ENCODE assay signal across 8 cellular contexts in the genomic region with DNA sequence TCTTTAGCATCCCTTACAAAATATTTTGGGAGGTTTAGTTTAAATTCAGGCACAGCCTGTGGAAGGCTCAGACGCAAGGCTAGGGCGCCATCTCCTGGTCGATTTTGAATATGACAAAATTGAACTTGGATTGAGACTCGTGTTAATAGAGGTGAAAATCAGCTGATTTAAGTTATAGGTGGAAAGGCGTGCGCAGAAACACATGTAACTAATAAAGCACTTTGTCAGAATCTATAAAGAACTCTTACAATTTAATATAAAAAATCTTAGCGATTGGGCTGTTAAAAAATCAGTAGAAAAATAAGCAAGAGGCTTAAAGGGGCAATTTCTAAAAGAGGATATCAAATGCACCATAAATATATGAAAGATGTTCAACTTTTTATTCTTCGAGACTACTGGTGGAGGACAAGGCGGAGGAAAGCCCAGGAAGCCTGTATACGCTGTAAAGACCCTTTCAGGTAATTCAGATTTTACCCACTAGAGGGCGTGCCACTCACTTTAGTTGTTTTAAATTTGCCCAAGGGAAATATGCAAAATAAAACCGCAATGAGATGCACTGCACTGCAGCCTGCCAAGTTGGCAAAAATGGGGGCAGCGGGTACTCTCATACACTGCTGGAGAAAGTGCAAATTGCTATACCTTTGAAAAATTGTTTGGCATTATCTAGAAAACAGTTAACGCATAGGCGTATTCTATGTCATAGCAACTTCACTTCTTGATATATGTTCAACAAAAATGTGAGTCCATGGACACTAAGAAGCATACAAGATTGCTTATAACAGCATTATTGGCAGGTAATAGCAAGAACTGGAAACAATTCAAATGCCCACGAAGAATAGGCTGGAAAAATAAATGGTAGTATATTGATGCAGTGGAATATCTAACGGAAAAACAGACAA.
DNase-seq lines count a peak whose midpoint lies in the region; ATAC-seq and TF ChIP-seq lines count a peak whose summit lies in the region.

No MANE protein-coding gene starts in this region.

- H3K27ac ChIP-seq in A673 (ENCODE audit: low read depth, low read length, poor library complexity, severe bottlenecking) (peak overlapping the region; percentile 60), cingulate gyrus (ENCODE audit: low read depth, low read length) (peak overlapping the region; percentile 50)

- TF ChIP-seq CTCF in A673 (conservative IDR thresholded peaks at IDR 0.05; ENCODE audit: low read depth, low read length), result peak; percentile 72

- intact Hi-C loops in A673 (cut with micrococcal nuclease; ENCODE audit: unreplicated experiment), result loop anchor here (1.0 to 5.0 kb wide), 6 partner anchors 28 to 291 kb away; no protein-coding TSS in a partner anchor

- no peaks in the 10 kb centered on the region for H3K9me3 ChIP-seq in A673 (ENCODE audit: low read depth, low read length, poor library complexity, severe bottlenecking)

- DNase-seq in A673 (ENCODE audit: low spot score), result peak; percentile 93
- DNase-seq in NCI-H2227 treated with DMSO at 0.1 percent for 48 hours (lab: John Stamatoyannopoulos, UW), result peak; percentile 82
- DNase-seq in activated CD4-positive, alpha-beta T cell treated with anti-CD3 and anti-CD28 coated beads for 24 hours (ENCODE audit: low read depth in 2 of 2), result peak; percentile 51 to 87
- DNase-seq in left lobe of liver (ENCODE audit: low spot score), result peak; percentile 65
- peak; percentile 80 to 89 for DNase-seq in stimulated activated CD4-positive, alpha-beta T cell treated with anti-CD3 and anti-CD28 coated beads, Interleukin-2, amount 100 ng/mL, for 48 hours

- CTCF ChIA-PET in A673 (lab: Charles Lee), result interaction anchor here (0.6 to 1.8 kb wide), 9 partner anchors 15 to 316 kb away, joined by 3 to 8 read pairs (median 3); partner anchors contain the start of gene BLOC1S6

- POLR2A ChIA-PET in A673 (lab: Charles Lee; ENCODE audit: low non-redundant PET), result no interaction called here

- H3K36me3 ChIP-seq in A673 (ENCODE audit: insufficient read depth, low read length, poor library complexity, severe bottlenecking), result no peaks in the 10 kb centered on the region

- BruUV-seq in A673 (replicated peaks; lab: Mats Ljungman, UMichigan), result no TSS peak

- H3K4me1 ChIP-seq in A673 (ENCODE audit: insufficient read depth, low read length, poor library complexity, severe bottlenecking), result peaks cover 8% of the 10 kb centered on the region

- ATAC-seq in GM18868 (IDR thresholded peaks at IDR 0.05; ENCODE audit: unreplicated experiment), result peak; percentile 48
- peak; percentile 63 for ATAC-seq in HG03175 (IDR thresholded peaks at IDR 0.05; ENCODE audit: unreplicated experiment)
- peak; percentile 90 for ATAC-seq in left lobe of liver

- H3K4me3 ChIP-seq in A673 (ENCODE audit: low read depth, low read length, poor library complexity, severe bottlenecking), result peak overlapping the region; percentile 47

- no peaks in the 10 kb centered on the region for H3K27me3 ChIP-seq in A673 (replicated peaks; ENCODE audit: insufficient read depth, low read depth, low read length, poor library complexity)

Comparison
In these comparisons a context has a peak if more than half of its experiments do, and no peak if none do; other contexts are left out.
1. Peak in every context shown above with its lines: DNase-seq, ATAC-seq, H3K4me3 ChIP-seq and H3K27ac ChIP-seq.